In genomic region chr3:38655708-38656300, GRCh38 we compare ENCODE assay signal across 10 cellular contexts. TPM values are rescaled to one million over a fixed set of nuclear protein-coding genes. Genes with fewer than 3 reads are reported as not detected.
A peak's percentile ranks its signal among the peaks of the same experiment; 100 is the strongest.
DNase-seq lines count a peak whose midpoint lies in the region; ATAC-seq and TF ChIP-seq lines count a peak whose summit lies in the region.
"Had no signal": no experiment of that assay in that cellular context is flagged by ENCODE, and none has a peak within 500 bp of the region (broad histone marks: within the 10 kb centered on the region; RNA-seq: fewer than 3 reads in every experiment).

No MANE protein-coding gene starts in this region.

- no peak overlapping the region for H3K4me3 ChIP-seq in HFF-Myc (replicated peaks; ENCODE audit: low read depth, low read length)
- no peak overlapping the region for H3K4me3 ChIP-seq in colonic mucosa
- H3K4me3 ChIP-seq in neural progenitor cell, result no peak overlapping the region

- no peaks in the 10 kb centered on the region for H3K79me2 ChIP-seq in neural progenitor cell (ENCODE audit: low read depth)

- TF ChIP-seq CTCF in HFF-Myc (IDR thresholded peaks at IDR 0.05; ENCODE audit: low read depth, low read length, missing control alignments), result peak; percentile 42
- TF ChIP-seq CTCF in colonic mucosa (IDR thresholded peaks at IDR 0.05), result peak; percentile 48
- peak; percentile 72 for TF ChIP-seq CTCF in neural progenitor cell (IDR thresholded peaks at IDR 0.05)

- H3K36me3 Mint-ChIP-seq in neural progenitor cell, result no peaks in the 10 kb centered on the region

- H2AFZ ChIP-seq in neural progenitor cell (replicated peaks), result no peak overlapping the region

- H3F3A ChIP-seq in neural progenitor cell (ENCODE audit: low read depth), result no peaks in the 10 kb centered on the region

- intact Hi-C loops in colonic mucosa (cut with DNase I), result loop anchor here (5.0 kb wide), 1 partner anchor 134 kb away; no protein-coding TSS in a partner anchor

- peak; percentile 70 for DNase-seq in D341Med (ENCODE audit: low spot score)
- DNase-seq in HFF-Myc (ENCODE audit: extremely low read depth, low read depth), result peak; percentile 26
- peak; percentile 66 for DNase-seq in OCI-M1 (lab: John Stamatoyannopoulos, UW)
- DNase-seq in colonic mucosa, result no peak
- DNase-seq in neural progenitor cell (ENCODE audit: low spot score), result peak; percentile 85
- DNase-seq in NK-92 treated with Interleukin-12 subunit alpha and Interleukin-12 subunit beta, amount 100 ng/mL, for 24 hours (lab: John Stamatoyannopoulos, UW), result no peak
- DNase-seq in AG08396 (ENCODE audit: low spot score), result no peak

- no peak overlapping the region for H3K4me3 Mint-ChIP-seq in neural progenitor cell
- H3K4me3 Mint-ChIP-seq: memory B cell had no signal

- peaks cover 7% of the 10 kb centered on the region for H3K4me1 Mint-ChIP-seq in neural progenitor cell
- H3K4me1 Mint-ChIP-seq: memory B cell had no signal

- H3K27me3 ChIP-seq in colonic mucosa (no peaks in the 10 kb centered on the region), neural progenitor cell (peaks cover 36% of the 10 kb centered on the region)

- H3K9me3 Mint-ChIP-seq in neural progenitor cell, result no peaks in the 10 kb centered on the region

- peaks cover 41% of the 10 kb centered on the region for H3K27me3 Mint-ChIP-seq in neural progenitor cell (ENCODE audit: insufficient read depth, low read depth)

- H3K27ac Mint-ChIP-seq in neural progenitor cell, result no peak overlapping the region
- H3K27ac Mint-ChIP-seq: memory B cell had no signal

- H3K9ac ChIP-seq in colonic mucosa (ENCODE audit: low read depth in 2 of 2, low read length in 2 of 2), result no peak overlapping the region
- H3K9ac ChIP-seq in neural progenitor cell, result no peak overlapping the region

- H4K20me1 ChIP-seq in neural progenitor cell (ENCODE audit: low read depth), result no peaks in the 10 kb centered on the region

- no peak overlapping the region for H3K4me2 ChIP-seq in neural progenitor cell

- H3K27ac ChIP-seq in colonic mucosa (no peak overlapping the region), neural progenitor cell (no peak overlapping the region)

- H3K9me3 ChIP-seq in colonic mucosa (no peaks in the 10 kb centered on the region), neural progenitor cell (ENCODE audit: low read depth) (no peaks in the 10 kb centered on the region)

- ATAC-seq in GM18520 (IDR thresholded peaks at IDR 0.05; ENCODE audit: unreplicated experiment), result no peak

- H3K4me1 ChIP-seq in colonic mucosa, result no peaks in the 10 kb centered on the region
- peaks cover 13% of the 10 kb centered on the region for H3K4me1 ChIP-seq in neural progenitor cell

- no peaks in the 10 kb centered on the region for H3K36me3 ChIP-seq in colonic mucosa
- H3K36me3 ChIP-seq in neural progenitor cell, result no peaks in the 10 kb centered on the region

RNA-seq across cellular contexts. Expression of gene SCN5A, which starts 6.3 kb away (rescaled TPM):
- total RNA-seq in colonic mucosa (under 1 TPM; 0.32 to 0.45 TPM), neural progenitor cell (ENCODE audit: low replicate concordance) (3.9 and 4.6 TPM in 2 replicates)
- total RNA-seq: T-helper 1 cell treated with Interleukin-12 subunit alpha and Interleukin-12 subunit beta and Interleukin-4 antibody, amounts not matched to agents 30 ng/mL and 1 ng/mL, for 36 hours had no signal

Comparison
In these comparisons a context has a peak if more than half of its experiments do, and no peak if none do; other contexts are left out.
1. DNase-seq: peak in D341Med (single experiment), HFF-Myc (single experiment), OCI-M1 (single experiment) and neural progenitor cell (single experiment); none in colonic mucosa (single experiment), NK-92 treated with Interleukin-12 subunit alpha and Interleukin-12 subunit beta, amount 100 ng/mL, for 24 hours (single experiment) and AG08396 (single experiment).
2. Peak in every context shown above with its lines, with median percentiles within 50 percentile points of each other: CTCF ChIP-seq.